Comparison of ENCODE assay signal across 9 cellular contexts in the genomic region with DNA sequence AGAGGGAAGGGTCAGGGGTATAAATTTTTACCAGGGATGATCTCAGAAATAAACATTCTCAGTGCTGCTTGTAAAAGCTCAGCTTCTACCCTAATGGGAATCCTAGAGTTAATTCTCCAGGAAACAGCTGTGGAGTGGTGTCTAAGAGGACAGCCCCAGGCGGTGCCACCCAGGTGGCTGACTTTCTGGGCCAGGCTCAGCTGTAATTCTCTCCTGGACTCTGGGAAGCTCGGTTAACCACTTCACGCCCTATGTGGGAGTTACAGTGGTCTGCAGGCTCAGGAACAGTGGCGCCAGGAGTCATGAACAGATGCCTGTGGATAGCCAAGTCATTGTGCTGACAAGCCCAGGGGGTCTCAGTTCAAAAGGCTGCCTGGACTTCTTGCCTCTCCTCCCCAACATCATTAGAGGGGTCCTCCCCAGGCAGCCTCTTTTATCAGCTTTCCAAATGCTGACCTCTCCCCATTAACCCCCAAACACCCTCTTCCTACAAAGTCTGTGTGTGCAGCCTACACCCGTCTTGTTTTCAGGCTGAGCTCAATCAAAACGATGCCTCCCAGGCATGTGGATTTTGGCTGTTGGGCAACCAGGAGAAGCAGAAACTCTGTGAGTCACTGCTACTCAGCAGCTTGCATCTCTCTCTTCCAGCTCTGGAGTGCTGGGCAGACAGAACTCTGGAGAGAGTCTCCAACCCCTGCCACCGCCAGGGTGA. TPM values are rescaled to one million over a fixed set of nuclear protein-coding genes. Genes with fewer than 3 reads are reported as not detected.
A peak's percentile ranks its signal among the peaks of the same experiment; 100 is the strongest.
DNase-seq lines count a peak whose midpoint lies in the region; ATAC-seq and TF ChIP-seq lines count a peak whose summit lies in the region.
"Had no signal": no experiment of that assay in that cellular context is flagged by ENCODE, and none has a peak within 500 bp of the region (broad histone marks: within the 10 kb centered on the region; RNA-seq: fewer than 3 reads in every experiment).

No MANE protein-coding gene starts in this region.

- no peak for TF ChIP-seq EP300 in sigmoid colon (IDR thresholded peaks at IDR 0.05)

- H3K79me2 ChIP-seq in mesendoderm (ENCODE audit: control insufficient read depth, insufficient read depth, low read length): no peaks in the 10 kb centered on the region

- H4K5ac ChIP-seq in mesendoderm (ENCODE audit: low read length): no peak overlapping the region

- no peak overlapping the region for H3K18ac ChIP-seq in mesendoderm (ENCODE audit: low read length)

- H2BK120ac ChIP-seq in mesendoderm (ENCODE audit: low read depth, low read length): no peak overlapping the region

- H2BK15ac ChIP-seq in mesendoderm (replicated peaks; ENCODE audit: low read depth): no peak overlapping the region

- no peak overlapping the region for H3K56ac ChIP-seq in mesendoderm (ENCODE audit: low read length)

- no peak overlapping the region for H2BK5ac ChIP-seq in mesendoderm (ENCODE audit: low read length)

- DNase-seq in DMS 273 (lab: John Stamatoyannopoulos, UW; ENCODE audit: unreplicated experiment) (peak; percentile 58), MV-4-11 (lab: John Stamatoyannopoulos, UW) (peak; percentile 23), adrenal gland (peak in 5 of 7 donors; percentile 17 to 68 (median 33)), mesendoderm (peak; percentile 71), NCI-H187 treated with DMSO at 0.1 percent for 48 hours (lab: John Stamatoyannopoulos, UW) (no peak), sigmoid colon (no peak), KG1 (lab: John Stamatoyannopoulos, UW) (no peak)

- TF ChIP-seq POLR2A in adrenal gland (IDR thresholded peaks at IDR 0.05) (no peak), sigmoid colon (IDR thresholded peaks at IDR 0.05) (no peak)

- no peak overlapping the region for H3K4me3 ChIP-seq in adrenal gland
- no peak overlapping the region for H3K4me3 ChIP-seq in mesendoderm (ENCODE audit: low read length)
- no peak overlapping the region for H3K4me3 ChIP-seq in sigmoid colon

- no peak for TF ChIP-seq CTCF in adrenal gland (IDR thresholded peaks at IDR 0.05)
- no peak for TF ChIP-seq CTCF in sigmoid colon (IDR thresholded peaks at IDR 0.05)

- ATAC-seq in GM19324 (IDR thresholded peaks at IDR 0.05; ENCODE audit: low FRiP score, unreplicated experiment): no peak

- H3K4me1 ChIP-seq in adrenal gland (replicated peaks in 1 of 2): no peaks in the 10 kb centered on the region
- H3K4me1 ChIP-seq in mesendoderm (ENCODE audit: control insufficient read depth, low read depth, low read length): no peaks in the 10 kb centered on the region
- H3K4me1 ChIP-seq in sigmoid colon: no peaks in the 10 kb centered on the region

- H3K36me3 ChIP-seq in adrenal gland (replicated peaks in 1 of 2) (no peaks in the 10 kb centered on the region), mesendoderm (ENCODE audit: control insufficient read depth, insufficient read depth, low read length) (no peaks in the 10 kb centered on the region), sigmoid colon (no peaks in the 10 kb centered on the region)

- intact Hi-C loops in adrenal gland (cut with DNase I) (no loop called here), sigmoid colon (cut with DNase I) (no loop called here)

- H4K8ac ChIP-seq in mesendoderm (ENCODE audit: low read depth, low read length): no peak overlapping the region

- H3K27me3 ChIP-seq in adrenal gland: no peaks in the 10 kb centered on the region
- H3K27me3 ChIP-seq in mesendoderm (ENCODE audit: insufficient read depth, low read length, poor library complexity): no peaks in the 10 kb centered on the region
- H3K27me3 ChIP-seq in sigmoid colon: peaks cover 0 to 31% (median 7%) of the 10 kb centered on the region in 3 donors

- H3K9ac ChIP-seq in mesendoderm (ENCODE audit: low read length): no peak overlapping the region

- H3K9me3 ChIP-seq in adrenal gland (replicated peaks in 1 of 3): no peaks in the 10 kb centered on the region
- H3K9me3 ChIP-seq in sigmoid colon: no peaks in the 10 kb centered on the region

- no peak overlapping the region for H3K23ac ChIP-seq in mesendoderm (ENCODE audit: low read length)

- no peak overlapping the region for H3K4me2 ChIP-seq in mesendoderm (ENCODE audit: low read length)

- H2AK5ac ChIP-seq in mesendoderm (ENCODE audit: low read length): no peak overlapping the region

- H3K79me1 ChIP-seq in mesendoderm (ENCODE audit: low read length): no peaks in the 10 kb centered on the region

- 15 to 29% (median 23%) methylated on average over 3 to 7 of the region's 7 CpGs for WGBS in adrenal gland, 4 donors
- no CpG with 5 or more reads among the region's 7 CpGs for WGBS in mesendoderm (ENCODE audit: extremely low coverage, insufficient coverage, low lambda C conversion rate)
- 22 to 35% methylated on average over 7 of the region's 7 CpGs for WGBS in sigmoid colon, 2 donors

- no peak overlapping the region for H3K4ac ChIP-seq in mesendoderm (ENCODE audit: low read depth, low read length)

- H3K27ac ChIP-seq in adrenal gland: no peak overlapping the region
- no peak overlapping the region for H3K27ac ChIP-seq in mesendoderm (ENCODE audit: low read depth, low read length)
- no peak overlapping the region for H3K27ac ChIP-seq in sigmoid colon

RNA-seq across cellular contexts. Expression of gene HHIPL2, which starts 1.2 kb away (rescaled TPM):
- total RNA-seq in adrenal gland (under 1 TPM in 4 of 8 donors, not detected in 4; 0.11 to 0.28 (median 0.17) TPM), sigmoid colon (not detected)
- polyA plus RNA-seq in adrenal gland (1 to 10 TPM in 2 of 3 donors, under 1 TPM in 1; 0.86 to 1.9 (median 1.7) TPM), sigmoid colon (under 1 TPM in 1 of 3 donors, not detected in 2; 0.13 TPM)
- 0.24 TPM for polyA plus RNA-seq in mesendoderm (2013, experiment 1 of 2)
- polyA plus RNA-seq in mesendoderm (2013, experiment 2 of 2): 0.24 TPM
- total RNA-seq: lung microvascular endothelial cell had no signal

RNA-seq across cellular contexts. Expression of gene TAF1A, which starts 43.0 kb away (rescaled TPM):
- total RNA-seq in adrenal gland (1 to 10 TPM; 1.6 to 9.4 (median 5.7) TPM), sigmoid colon (1 to 10 TPM; 2.3 to 7.2 (median 4.8) TPM)
- polyA plus RNA-seq in adrenal gland (1 to 10 TPM; 1.4 to 6.6 (median 1.6) TPM), sigmoid colon (1 to 10 TPM in 2 of 3 donors, under 1 TPM in 1; 0.92 to 3.3 (median 1.2) TPM)
- 8.5 TPM for polyA plus RNA-seq in mesendoderm (2013, experiment 1 of 2)
- 8.8 TPM for polyA plus RNA-seq in mesendoderm (2013, experiment 2 of 2)

Comparison
In these comparisons a context has a peak if more than half of its experiments do, and no peak if none do; other contexts are left out.
1. DNase-seq: peak in DMS 273 (single experiment), MV-4-11 (single experiment), adrenal gland (5 of 7) and mesendoderm (single experiment); none in NCI-H187 treated with DMSO at 0.1 percent for 48 hours (single experiment), sigmoid colon (single experiment) and KG1 (single experiment).